Comparison of ENCODE assay signal across 8 cellular contexts in the genomic region with DNA sequence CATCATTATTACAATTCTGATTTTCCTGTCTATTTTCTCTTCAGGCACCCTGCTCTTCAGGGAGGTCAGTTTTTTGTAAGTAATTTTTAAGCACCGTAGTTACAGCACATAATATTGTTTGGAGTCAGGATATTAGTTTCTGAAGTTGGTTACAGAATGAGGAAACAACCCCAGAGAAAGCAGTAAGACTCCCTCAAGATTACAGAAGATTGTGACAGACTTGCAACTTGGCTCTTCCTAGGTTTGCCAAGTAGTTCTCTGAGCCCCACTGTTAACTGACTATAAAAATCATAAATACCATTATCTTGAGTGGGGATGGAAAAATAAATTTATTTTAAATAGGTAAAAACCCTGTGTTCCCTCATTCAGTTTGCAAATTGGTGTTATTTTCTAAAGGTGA. TPM values are rescaled to one million over a fixed set of nuclear protein-coding genes. Genes with fewer than 3 reads are reported as not detected.
DNase-seq lines count a peak whose midpoint lies in the region; FAIRE-seq and TF ChIP-seq lines count a peak whose summit lies in the region.

No MANE protein-coding gene starts in this region.

- H3K4me3 Mint-ChIP-seq in Calu3 (ENCODE audit: low read depth, unreplicated experiment), result peak overlapping the region; percentile 98

- no peak for FAIRE-seq in frontal cortex (lab: Jason Lieb, UNC)

- H3K9ac ChIP-seq in NT2/D1 (ENCODE audit: insufficient read length, low read depth), result peak overlapping the region; percentile 97

- H3K4me3 ChIP-seq in NT2/D1 (ENCODE audit: insufficient read length, low read depth) (peak overlapping the region; percentile 97), neuron (ENCODE audit: low read length) (peak overlapping the region; percentile 63)
- peak overlapping the region; percentile 71 for H3K4me3 ChIP-seq in effector memory CD4-positive, alpha-beta T cell (ENCODE audit: insufficient read depth, low read depth, low read length, poor library complexity, severe bottlenecking)

- H3K9me3 ChIP-seq in NT2/D1 (ENCODE audit: insufficient read depth, low read length) (no peaks in the 10 kb centered on the region), neuron (ENCODE audit: low read length) (no peaks in the 10 kb centered on the region)
- H3K9me3 ChIP-seq in effector memory CD4-positive, alpha-beta T cell (ENCODE audit: control insufficient read depth, low read length), result no peaks in the 10 kb centered on the region

- no TSS peak for BruUV-seq in Calu3 (replicated peaks; lab: Mats Ljungman, UMichigan)

- H3K4me1 ChIP-seq in NT2/D1 (ENCODE audit: insufficient read depth, insufficient read length), result no peaks in the 10 kb centered on the region
- H3K4me1 ChIP-seq in effector memory CD4-positive, alpha-beta T cell (ENCODE audit: control insufficient read depth, insufficient read depth, low read length, poor library complexity, severe bottlenecking), result peaks cover 5% of the 10 kb centered on the region
- peaks cover 44% of the 10 kb centered on the region for H3K4me1 ChIP-seq in neuron (ENCODE audit: insufficient read depth, low read length)

- no peaks in the 10 kb centered on the region for H3K27me3 Mint-ChIP-seq in Calu3 (ENCODE audit: unreplicated experiment)

- no peak overlapping the region for H2AFZ ChIP-seq in neuron (ENCODE audit: low read depth, low read length)

- DNase-seq in Calu3 (no peak), NT2/D1 (ENCODE audit: low read depth, low spot score) (no peak), LoVo (ENCODE audit: low spot score) (no peak), NCI-H1417 (lab: John Stamatoyannopoulos, UW) (no peak), frontal cortex (ENCODE audit: low spot score in 2 of 2) (no peak), NCI-H510A (lab: John Stamatoyannopoulos, UW) (no peak)
- DNase-seq in effector memory CD4-positive, alpha-beta T cell, result no peak

- peak overlapping the region; percentile 98 for H3K27ac Mint-ChIP-seq in Calu3 (ENCODE audit: unreplicated experiment)

- intact Hi-C loops in Calu3 (cut with micrococcal nuclease; ENCODE audit: unreplicated experiment), result no loop called here

- CTCF ChIA-PET in Calu3 (lab: Charles Lee), result interaction anchor here (1.0 kb wide), 1 partner anchor 11 kb away, joined by 4 read pairs; no protein-coding TSS in a partner anchor

- H3K4me1 Mint-ChIP-seq in Calu3 (ENCODE audit: low read depth, unreplicated experiment), result peaks cover 53% of the 10 kb centered on the region

- no peaks in the 10 kb centered on the region for H3K9me3 Mint-ChIP-seq in Calu3 (ENCODE audit: low read depth, unreplicated experiment)

- peak overlapping the region; percentile 56 for H3K27ac ChIP-seq in effector memory CD4-positive, alpha-beta T cell (ENCODE audit: insufficient read depth, low read length, poor library complexity, severe bottlenecking)

- no peaks in the 10 kb centered on the region for H3K27me3 ChIP-seq in NT2/D1 (ENCODE audit: insufficient read depth, insufficient read length)
- no peaks in the 10 kb centered on the region for H3K27me3 ChIP-seq in effector memory CD4-positive, alpha-beta T cell (replicated peaks; ENCODE audit: control insufficient read depth, insufficient read depth, low read length, poor library complexity, severe bottlenecking)
- no peaks in the 10 kb centered on the region for H3K27me3 ChIP-seq in neuron (ENCODE audit: insufficient read depth, low read length)

- peaks cover 41% of the 10 kb centered on the region for H3K36me3 Mint-ChIP-seq in Calu3 (ENCODE audit: insufficient read depth, unreplicated experiment)

- peaks cover 45% of the 10 kb centered on the region for H3K36me3 ChIP-seq in NT2/D1 (ENCODE audit: insufficient read depth, insufficient read length, low read length)
- H3K36me3 ChIP-seq in effector memory CD4-positive, alpha-beta T cell (ENCODE audit: control insufficient read depth, insufficient read depth, low read length), result no peaks in the 10 kb centered on the region
- peaks cover 9% of the 10 kb centered on the region for H3K36me3 ChIP-seq in neuron (ENCODE audit: insufficient read depth, low read length)

- no peak for TF ChIP-seq CTCF in Calu3 (IDR thresholded peaks at IDR 0.05; ENCODE audit: unreplicated experiment)

RNA-seq across cellular contexts. Expression of a gene that starts 1.0 kb away (rescaled TPM):
- total RNA-seq in Calu3 (2022) (84.7 and 94.9 TPM in 2 replicates), frontal cortex (68.5 TPM)
